8 cellular contexts compared by ENCODE assay signal in the genomic region with DNA sequence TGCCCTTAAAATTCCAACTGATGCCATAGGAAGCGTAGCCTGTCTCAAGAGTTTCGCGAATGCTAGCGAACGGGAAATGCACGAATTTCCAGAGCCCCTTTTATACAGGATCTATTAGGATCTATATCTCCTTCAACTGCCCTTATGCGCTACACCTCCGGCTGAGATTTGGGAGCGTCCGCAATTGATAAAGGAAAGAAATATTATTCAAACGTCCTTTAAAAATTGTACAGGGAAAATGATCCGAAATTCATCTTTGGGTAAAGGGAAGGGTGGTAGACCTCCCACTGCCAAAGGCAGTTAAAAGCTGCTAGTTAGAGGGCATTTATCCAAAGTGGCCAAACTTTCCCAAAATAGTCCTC. TPM values are rescaled to one million over a fixed set of nuclear protein-coding genes. Genes with fewer than 3 reads are reported as not detected.
DNase-seq lines count a peak whose midpoint lies in the region; ATAC-seq and TF ChIP-seq lines count a peak whose summit lies in the region.

No MANE protein-coding gene starts in this region.

- H3K27ac ChIP-seq in angular gyrus (ENCODE audit: low read depth, low read length) (peak overlapping the region; percentile 78), left lung (peak overlapping the region; percentile 86 to 88)

- peaks cover 0 to 65% of the 10 kb centered on the region in 2 donors for H3K27me3 ChIP-seq in left lung

- intact Hi-C loops in left lung (cut with DNase I): no loop called here

- H3K27ac Mint-ChIP-seq in T-helper 1 cell treated with Interleukin-12 subunit alpha and Interleukin-12 subunit beta and Interleukin-4 antibody, amounts not matched to agents 30 μg/mL and 1 μg/mL, for 36 hours: no peak overlapping the region

- peaks cover 22% of the 10 kb centered on the region for H3K4me1 Mint-ChIP-seq in T-helper 1 cell treated with Interleukin-12 subunit alpha and Interleukin-12 subunit beta and Interleukin-4 antibody, amounts not matched to agents 30 μg/mL and 1 μg/mL, for 36 hours (ENCODE audit: low read depth)

- H3K4me3 Mint-ChIP-seq in T-helper 1 cell treated with Interleukin-12 subunit alpha and Interleukin-12 subunit beta and Interleukin-4 antibody, amounts not matched to agents 30 μg/mL and 1 μg/mL, for 36 hours: peak overlapping the region; percentile 98

- no peaks in the 10 kb centered on the region for H3K9me3 ChIP-seq in left lung

- no peak for DNase-seq in T-helper 1 cell
- no peak for DNase-seq in left lung
- peak; percentile 64 for DNase-seq in superior temporal gyrus (ENCODE audit: extremely low spot score)
- no peak for DNase-seq in RKO (ENCODE audit: low spot score)
- DNase-seq in stimulated activated naive CD4-positive, alpha-beta T cell treated with Interleukin-2 at 50 U/mL for 16 hours (lab: John Stamatoyannopoulos, UW): no peak

- H3K36me3 ChIP-seq in left lung: no peaks in the 10 kb centered on the region

- no peak for TF ChIP-seq CTCF in left lung (IDR thresholded peaks at IDR 0.05)

- peaks cover 2% of the 10 kb centered on the region for H3K36me3 Mint-ChIP-seq in T-helper 1 cell treated with Interleukin-12 subunit alpha and Interleukin-12 subunit beta and Interleukin-4 antibody, amounts not matched to agents 30 μg/mL and 1 μg/mL, for 36 hours (ENCODE audit: low read depth)

- no peaks in the 10 kb centered on the region for H3K9me3 Mint-ChIP-seq in T-helper 1 cell treated with Interleukin-12 subunit alpha and Interleukin-12 subunit beta and Interleukin-4 antibody, amounts not matched to agents 30 μg/mL and 1 μg/mL, for 36 hours

- peak overlapping the region; percentile 69 to 82 for H3K4me3 ChIP-seq in left lung

- peaks cover 55% of the 10 kb centered on the region for H3K27me3 Mint-ChIP-seq in T-helper 1 cell treated with Interleukin-12 subunit alpha and Interleukin-12 subunit beta and Interleukin-4 antibody, amounts not matched to agents 30 μg/mL and 1 μg/mL, for 36 hours (ENCODE audit: low read depth)

- H3K4me1 ChIP-seq in left lung: peaks cover 0 to 21% of the 10 kb centered on the region in 2 donors

- ATAC-seq in left lung: no peak
- ATAC-seq in HG03108 (IDR thresholded peaks at IDR 0.05; ENCODE audit: unreplicated experiment): no peak

RNA-seq across cellular contexts. Expression of a gene that starts 0.6 kb away (rescaled TPM):
- 10 to 100 TPM; 17.0 to 25.0 TPM for total RNA-seq in left lung
